ENCODE assay signal across 1 cellular context in the genomic region with DNA sequence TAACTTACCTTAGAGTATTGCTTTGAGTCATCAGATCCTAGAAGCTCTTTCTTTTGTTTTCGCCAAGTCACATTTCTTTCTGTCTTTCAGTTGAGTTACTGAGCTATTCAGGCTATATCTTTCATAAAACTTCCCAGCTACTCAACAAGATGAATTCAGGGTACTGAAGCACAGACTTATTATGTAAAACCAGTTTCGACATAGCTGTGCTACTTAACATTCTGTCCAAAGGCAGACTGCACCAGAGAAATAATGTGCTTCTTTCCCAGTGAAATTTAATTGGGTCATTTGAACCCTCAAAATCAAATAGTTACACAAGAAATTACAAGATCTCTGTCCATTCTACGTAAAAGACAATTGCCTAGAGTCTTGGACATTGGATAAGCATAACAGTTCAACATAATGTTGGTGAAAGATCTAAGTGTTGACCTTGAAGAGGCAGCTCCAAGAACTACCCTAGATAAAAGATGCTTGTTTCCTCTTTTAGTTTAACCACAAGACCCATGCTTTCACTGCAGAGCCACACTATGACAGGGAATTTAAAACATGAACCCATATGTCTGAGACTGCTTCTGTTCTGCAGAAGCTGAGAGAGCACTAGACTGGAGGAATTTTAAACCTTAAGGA.
TF ChIP-seq lines count a peak whose summit lies in the region.

No MANE protein-coding gene starts in this region.

TF ChIP-seq in GM12878, 131 proteins besides CTCF, POLR2A, EP300 and RAD21 (continued from another document):
- no peak for TF ChIP-seq MYB (IDR thresholded peaks at IDR 0.05; ENCODE audit: borderline replicate concordance, low read depth, low read length)
- no peak for TF ChIP-seq CEBPB (IDR thresholded peaks at IDR 0.05; ENCODE audit: borderline replicate concordance in 1 of 2, low read depth in 2 of 2, low read length in 2 of 2)
- TF ChIP-seq PAX8 (IDR thresholded peaks at IDR 0.05) = no peak
- no peak for TF ChIP-seq GABPA (IDR thresholded peaks at IDR 0.05; ENCODE audit: low read depth)
- no peak for TF ChIP-seq CUX1 (IDR thresholded peaks at IDR 0.05; ENCODE audit: insufficient replicate concordance, low read depth, low read length)
- no peak for TF ChIP-seq JUNB (IDR thresholded peaks at IDR 0.05)
- TF ChIP-seq HDAC2 (IDR thresholded peaks at IDR 0.05) = no peak
- TF ChIP-seq, protein P1, sequence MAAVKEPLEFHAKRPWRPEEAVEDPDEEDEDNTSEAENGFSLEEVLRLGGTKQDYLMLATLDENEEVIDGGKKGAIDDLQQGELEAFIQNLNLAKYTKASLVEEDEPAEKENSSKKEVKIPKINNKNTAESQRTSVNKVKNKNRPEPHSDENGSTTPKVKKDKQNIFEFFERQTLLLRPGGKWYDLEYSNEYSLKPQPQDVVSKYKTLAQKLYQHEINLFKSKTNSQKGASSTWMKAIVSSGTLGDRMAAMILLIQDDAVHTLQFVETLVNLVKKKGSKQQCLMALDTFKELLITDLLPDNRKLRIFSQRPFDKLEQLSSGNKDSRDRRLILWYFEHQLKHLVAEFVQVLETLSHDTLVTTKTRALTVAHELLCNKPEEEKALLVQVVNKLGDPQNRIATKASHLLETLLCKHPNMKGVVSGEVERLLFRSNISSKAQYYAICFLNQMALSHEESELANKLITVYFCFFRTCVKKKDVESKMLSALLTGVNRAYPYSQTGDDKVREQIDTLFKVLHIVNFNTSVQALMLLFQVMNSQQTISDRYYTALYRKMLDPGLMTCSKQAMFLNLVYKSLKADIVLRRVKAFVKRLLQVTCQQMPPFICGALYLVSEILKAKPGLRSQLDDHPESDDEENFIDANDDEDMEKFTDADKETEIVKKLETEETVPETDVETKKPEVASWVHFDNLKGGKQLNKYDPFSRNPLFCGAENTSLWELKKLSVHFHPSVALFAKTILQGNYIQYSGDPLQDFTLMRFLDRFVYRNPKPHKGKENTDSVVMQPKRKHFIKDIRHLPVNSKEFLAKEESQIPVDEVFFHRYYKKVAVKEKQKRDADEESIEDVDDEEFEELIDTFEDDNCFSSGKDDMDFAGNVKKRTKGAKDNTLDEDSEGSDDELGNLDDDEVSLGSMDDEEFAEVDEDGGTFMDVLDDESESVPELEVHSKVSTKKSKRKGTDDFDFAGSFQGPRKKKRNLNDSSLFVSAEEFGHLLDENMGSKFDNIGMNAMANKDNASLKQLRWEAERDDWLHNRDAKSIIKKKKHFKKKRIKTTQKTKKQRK (IDR thresholded peaks at IDR 0.05; ENCODE audit: low read depth, low read length) = no peak
- no peak for TF ChIP-seq MEF2B (IDR thresholded peaks at IDR 0.05; ENCODE audit: partially characterized antibody, poor library complexity, severe bottlenecking)
- TF ChIP-seq, protein P2, sequence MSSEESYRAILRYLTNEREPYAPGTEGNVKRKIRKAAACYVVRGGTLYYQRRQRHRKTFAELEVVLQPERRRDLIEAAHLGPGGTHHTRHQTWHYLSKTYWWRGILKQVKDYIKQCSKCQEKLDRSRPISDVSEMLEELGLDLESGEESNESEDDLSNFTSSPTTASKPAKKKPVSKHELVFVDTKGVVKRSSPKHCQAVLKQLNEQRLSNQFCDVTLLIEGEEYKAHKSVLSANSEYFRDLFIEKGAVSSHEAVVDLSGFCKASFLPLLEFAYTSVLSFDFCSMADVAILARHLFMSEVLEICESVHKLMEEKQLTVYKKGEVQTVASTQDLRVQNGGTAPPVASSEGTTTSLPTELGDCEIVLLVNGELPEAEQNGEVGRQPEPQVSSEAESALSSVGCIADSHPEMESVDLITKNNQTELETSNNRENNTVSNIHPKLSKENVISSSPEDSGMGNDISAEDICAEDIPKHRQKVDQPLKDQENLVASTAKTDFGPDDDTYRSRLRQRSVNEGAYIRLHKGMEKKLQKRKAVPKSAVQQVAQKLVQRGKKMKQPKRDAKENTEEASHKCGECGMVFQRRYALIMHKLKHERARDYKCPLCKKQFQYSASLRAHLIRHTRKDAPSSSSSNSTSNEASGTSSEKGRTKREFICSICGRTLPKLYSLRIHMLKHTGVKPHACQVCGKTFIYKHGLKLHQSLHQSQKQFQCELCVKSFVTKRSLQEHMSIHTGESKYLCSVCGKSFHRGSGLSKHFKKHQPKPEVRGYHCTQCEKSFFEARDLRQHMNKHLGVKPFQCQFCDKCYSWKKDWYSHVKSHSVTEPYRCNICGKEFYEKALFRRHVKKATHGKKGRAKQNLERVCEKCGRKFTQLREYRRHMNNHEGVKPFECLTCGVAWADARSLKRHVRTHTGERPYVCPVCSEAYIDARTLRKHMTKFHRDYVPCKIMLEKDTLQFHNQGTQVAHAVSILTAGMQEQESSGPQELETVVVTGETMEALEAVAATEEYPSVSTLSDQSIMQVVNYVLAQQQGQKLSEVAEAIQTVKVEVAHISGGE (CRISPR knock-in tag; IDR thresholded peaks at IDR 0.05) = no peak
- no peak for TF ChIP-seq IKZF2 (IDR thresholded peaks at IDR 0.05)
- TF ChIP-seq, protein P3, sequence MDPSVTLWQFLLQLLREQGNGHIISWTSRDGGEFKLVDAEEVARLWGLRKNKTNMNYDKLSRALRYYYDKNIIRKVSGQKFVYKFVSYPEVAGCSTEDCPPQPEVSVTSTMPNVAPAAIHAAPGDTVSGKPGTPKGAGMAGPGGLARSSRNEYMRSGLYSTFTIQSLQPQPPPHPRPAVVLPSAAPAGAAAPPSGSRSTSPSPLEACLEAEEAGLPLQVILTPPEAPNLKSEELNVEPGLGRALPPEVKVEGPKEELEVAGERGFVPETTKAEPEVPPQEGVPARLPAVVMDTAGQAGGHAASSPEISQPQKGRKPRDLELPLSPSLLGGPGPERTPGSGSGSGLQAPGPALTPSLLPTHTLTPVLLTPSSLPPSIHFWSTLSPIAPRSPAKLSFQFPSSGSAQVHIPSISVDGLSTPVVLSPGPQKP (IDR thresholded peaks at IDR 0.05; ENCODE audit: low read depth, low read length) = no peak
- TF ChIP-seq BMI1 (IDR thresholded peaks at IDR 0.05; ENCODE audit: borderline replicate concordance) = no peak
- no peak for TF ChIP-seq SREBF1 (IDR thresholded peaks at IDR 0.05; ENCODE audit: low read length)
- TF ChIP-seq HDGF (IDR thresholded peaks at IDR 0.05) = no peak
- TF ChIP-seq SREBF2 (IDR thresholded peaks at IDR 0.05; ENCODE audit: low read length) = no peak
- TF ChIP-seq, protein P4, sequence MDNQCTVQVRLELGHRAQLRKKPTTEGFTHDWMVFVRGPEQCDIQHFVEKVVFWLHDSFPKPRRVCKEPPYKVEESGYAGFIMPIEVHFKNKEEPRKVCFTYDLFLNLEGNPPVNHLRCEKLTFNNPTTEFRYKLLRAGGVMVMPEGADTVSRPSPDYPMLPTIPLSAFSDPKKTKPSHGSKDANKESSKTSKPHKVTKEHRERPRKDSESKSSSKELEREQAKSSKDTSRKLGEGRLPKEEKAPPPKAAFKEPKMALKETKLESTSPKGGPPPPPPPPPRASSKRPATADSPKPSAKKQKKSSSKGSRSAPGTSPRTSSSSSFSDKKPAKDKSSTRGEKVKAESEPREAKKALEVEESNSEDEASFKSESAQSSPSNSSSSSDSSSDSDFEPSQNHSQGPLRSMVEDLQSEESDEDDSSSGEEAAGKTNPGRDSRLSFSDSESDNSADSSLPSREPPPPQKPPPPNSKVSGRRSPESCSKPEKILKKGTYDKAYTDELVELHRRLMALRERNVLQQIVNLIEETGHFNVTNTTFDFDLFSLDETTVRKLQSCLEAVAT (IDR thresholded peaks at IDR 0.05) = no peak
- TF ChIP-seq SUPT20H (IDR thresholded peaks at IDR 0.05; ENCODE audit: borderline replicate concordance, control insufficient read depth, low read depth, low read length) = no peak
